Comparison of ENCODE assay signal across 15 cellular contexts in genomic region chr1:116203192-116203723, GRCh38.
A peak's percentile ranks its signal among the peaks of the same experiment; 100 is the strongest.
DNase-seq lines count a peak whose midpoint lies in the region; ATAC-seq, FAIRE-seq and TF ChIP-seq lines count a peak whose summit lies in the region.
"Had no signal": no experiment of that assay in that cellular context is flagged by ENCODE, and none has a peak within 500 bp of the region (broad histone marks: within the 10 kb centered on the region; RNA-seq: fewer than 3 reads in every experiment).

No MANE protein-coding gene starts in this region.

- no peak overlapping the region for H3K4me3 Mint-ChIP-seq in GM23338
- H3K4me3 Mint-ChIP-seq: neural crest cell had no signal

- H4K20me1 ChIP-seq in GM23338 (replicated peaks; ENCODE audit: insufficient read depth): no peaks in the 10 kb centered on the region
- H4K20me1 ChIP-seq in smooth muscle cell (ENCODE audit: low read depth): no peaks in the 10 kb centered on the region

- H3K36me3 ChIP-seq in GM23338 (ENCODE audit: insufficient read depth): no peaks in the 10 kb centered on the region
- H3K36me3 ChIP-seq in pancreas: no peaks in the 10 kb centered on the region
- H3K36me3 ChIP-seq in smooth muscle cell (ENCODE audit: low read depth): no peaks in the 10 kb centered on the region

- WGBS in pancreas, 2 donors: 51 to 63% methylated on average over 5 of the region's 5 CpGs
- 65% methylated on average over 5 of the region's 5 CpGs for WGBS in smooth muscle cell (ENCODE audit: low lambda C conversion rate)

- no peak overlapping the region for H3K4me2 ChIP-seq in GM23338
- no peak overlapping the region for H3K4me2 ChIP-seq in smooth muscle cell

- no peaks in the 10 kb centered on the region for H3K4me1 Mint-ChIP-seq in GM23338
- H3K4me1 Mint-ChIP-seq: neural crest cell had no signal

- TF ChIP-seq CTCF in GM23338 (conservative IDR thresholded peaks at IDR 0.05; ENCODE audit: low read depth in 2 of 2) (0 out of 4 replicates have a peak, but pooled peaks have one; percentile 10 to 17), pancreas (IDR thresholded peaks at IDR 0.05) (no peak), smooth muscle cell (IDR thresholded peaks at IDR 0.05; ENCODE audit: borderline replicate concordance, insufficient read depth, poor library complexity, severe bottlenecking) (no peak)

- H3K9ac ChIP-seq in smooth muscle cell (ENCODE audit: low read depth): no peak overlapping the region

- no peaks in the 10 kb centered on the region; the same call in 2 of the 3 replicates for H3K9me3 Mint-ChIP-seq in GM23338
- H3K9me3 Mint-ChIP-seq: neural crest cell had no signal

- peak; percentile 20 for DNase-seq in GM23338 (ENCODE audit: low spot score)
- peak; percentile 76 for DNase-seq in NCI-H2196 treated with DMSO at 0.1 percent for 48 hours (lab: John Stamatoyannopoulos, UW; ENCODE audit: unreplicated experiment)
- peak; percentile 80 for DNase-seq in cerebellar cortex (ENCODE audit: low spot score)
- DNase-seq in pancreas: peak in 1 of 6 donors; percentile 33
- no peak for DNase-seq in smooth muscle cell (lab: John Stamatoyannopoulos, UW; ENCODE audit: unreplicated experiment)
- DNase-seq in HT-29 (ENCODE audit: low spot score): no peak
- DNase-seq: activated CD4-positive, alpha-beta T cell treated with anti-CD3 and anti-CD28 coated beads, Interleukin-2, amount 50 U/mL, for 48 hours; activated T-cell treated with anti-CD3 and anti-CD28 coated beads, Interleukin-2, amount 50 U/mL, for 48 hours; mesenchymal stem cell; MV-4-11; NCI-H226 had no signal

- H3K36me3 Mint-ChIP-seq in GM23338 (ENCODE audit: low read depth): no peaks in the 10 kb centered on the region

- H3K9me3 ChIP-seq in pancreas: no peaks in the 10 kb centered on the region
- no peaks in the 10 kb centered on the region for H3K9me3 ChIP-seq in smooth muscle cell (replicated peaks; ENCODE audit: low read depth)

- peak; percentile 38; the same call in 2 of the 3 replicates for ATAC-seq in GM23338
- ATAC-seq in pancreas: peak in 3 of 4 donors; percentile 49 to 81 (median 70)
- no peak for ATAC-seq in HG03135 (IDR thresholded peaks at IDR 0.05; ENCODE audit: unreplicated experiment)
- ATAC-seq: sciatic nerve had no signal

- peaks cover 3% of the 10 kb centered on the region for H3K27me3 Mint-ChIP-seq in GM23338 (ENCODE audit: insufficient read depth, low read depth, poor library complexity)

- H3K79me2 ChIP-seq in GM23338 (replicated peaks; ENCODE audit: insufficient read depth) (no peaks in the 10 kb centered on the region), smooth muscle cell (ENCODE audit: low read depth) (no peaks in the 10 kb centered on the region)

- intact Hi-C loops in pancreas (cut with DNase I): no loop called here

- no peak for FAIRE-seq in pancreas (lab: Jason Lieb, UNC)
- FAIRE-seq: GM12891 had no signal

- H2AFZ ChIP-seq in GM23338: no peak overlapping the region
- H2AFZ ChIP-seq in smooth muscle cell (ENCODE audit: low read depth): no peak overlapping the region

- H3F3A ChIP-seq in GM23338 (replicated peaks; ENCODE audit: low read depth) (no peaks in the 10 kb centered on the region), smooth muscle cell (ENCODE audit: low read depth) (no peaks in the 10 kb centered on the region)

- no peak overlapping the region for H3K4me3 ChIP-seq in GM23338
- no peak overlapping the region for H3K4me3 ChIP-seq in pancreas
- no peak overlapping the region for H3K4me3 ChIP-seq in smooth muscle cell

- no peaks in the 10 kb centered on the region for H3K27me3 ChIP-seq in GM23338 (ENCODE audit: insufficient read depth)
- H3K27me3 ChIP-seq in pancreas: no peaks in the 10 kb centered on the region
- peaks cover 12% of the 10 kb centered on the region for H3K27me3 ChIP-seq in smooth muscle cell (ENCODE audit: low read depth)

- no peak overlapping the region for H3K27ac Mint-ChIP-seq in GM23338

- peaks cover 12% of the 10 kb centered on the region; the same call in 1 of the 2 replicates for H3K9me2 ChIP-seq in GM23338 (ENCODE audit: insufficient read depth)

- H3K4me1 ChIP-seq in GM23338 (ENCODE audit: insufficient read depth): no peaks in the 10 kb centered on the region
- H3K4me1 ChIP-seq in pancreas: no peaks in the 10 kb centered on the region
- H3K4me1 ChIP-seq in smooth muscle cell (ENCODE audit: low read depth): no peaks in the 10 kb centered on the region

- no peak overlapping the region for H3K27ac ChIP-seq in GM23338 (ENCODE audit: low read depth)
- peak overlapping the region in 2 of 4 donors; percentile 25 to 55 for H3K27ac ChIP-seq in pancreas
- H3K27ac ChIP-seq in smooth muscle cell (ENCODE audit: low read depth): no peak overlapping the region

TF ChIP-seq in GM23338, 12 proteins besides CTCF, POLR2A, EP300 and RAD21:
- TF ChIP-seq CREB1 (CRISPR knock-in tag; IDR thresholded peaks at IDR 0.05; ENCODE audit: low read depth) (no peak), ETS1 (IDR thresholded peaks at IDR 0.05) (no peak), ZNF114 (CRISPR knock-in tag; IDR thresholded peaks at IDR 0.05) (no peak), EZH2 (IDR thresholded peaks at IDR 0.05; ENCODE audit: low read depth, unreplicated experiment) (no peak)
TF ChIP-seq in GM23338: peak in this region for 0.

Comparison
In these comparisons a context has a peak if more than half of its experiments do, and no peak if none do; other contexts are left out.
1. DNase-seq: peak in GM23338 (single experiment), NCI-H2196 treated with DMSO at 0.1 percent for 48 hours (single experiment) and cerebellar cortex (single experiment); none in smooth muscle cell (single experiment) and HT-29 (single experiment).
2. CTCF ChIP-seq: peak in GM23338 (2 of 2); none in pancreas (0 of 4) and smooth muscle cell (single experiment).